ENCODE assay signal across 11 cellular contexts in the genomic region with DNA sequence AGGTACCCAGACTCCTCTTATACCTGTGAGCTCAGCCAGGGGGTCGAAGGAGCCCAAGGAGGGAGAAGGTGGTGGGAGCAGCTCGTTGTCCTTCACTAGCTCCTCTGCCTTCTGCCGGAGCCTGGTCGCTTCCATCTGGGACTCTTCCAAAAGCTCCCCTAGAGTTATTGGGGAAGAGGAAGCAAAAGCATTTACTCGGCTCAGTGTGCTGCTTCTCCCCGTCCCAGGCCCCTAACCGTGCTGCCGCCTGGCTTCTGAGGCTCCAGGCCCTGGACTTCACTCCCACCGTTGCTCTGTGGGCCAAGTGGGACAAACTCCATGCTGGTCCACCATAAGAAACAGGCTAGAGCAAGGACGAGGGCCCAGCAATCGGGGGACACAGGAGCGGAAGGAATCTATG. TPM values are rescaled to one million over a fixed set of nuclear protein-coding genes. Genes with fewer than 3 reads are reported as not detected.
A peak's percentile ranks its signal among the peaks of the same experiment; 100 is the strongest.
DNase-seq lines count a peak whose midpoint lies in the region; ATAC-seq and TF ChIP-seq lines count a peak whose summit lies in the region.
"Had no signal": no experiment of that assay in that cellular context is flagged by ENCODE, and none has a peak within 500 bp of the region (broad histone marks: within the 10 kb centered on the region; RNA-seq: fewer than 3 reads in every experiment).

No MANE protein-coding gene starts in this region.

- peak overlapping the region; percentile 66 for H3K4me2 ChIP-seq in smooth muscle cell

- no peaks in the 10 kb centered on the region; the same call in 1 of the 2 replicates for H3K27me3 Mint-ChIP-seq in HFFc6 (ENCODE audit: insufficient read depth)
- H3K27me3 Mint-ChIP-seq in activated CD8-positive, alpha-beta T cell treated with anti-CD3 and anti-CD28 coated beads, Interleukin-2, amount 10 ng/mL, durations not matched to agents 7 days and 5 days (ENCODE audit: low read depth) = no peaks in the 10 kb centered on the region

- peak overlapping the region; percentile 90 for H3K27ac Mint-ChIP-seq in HFFc6
- H3K27ac Mint-ChIP-seq in activated CD8-positive, alpha-beta T cell treated with anti-CD3 and anti-CD28 coated beads, Interleukin-2, amount 10 ng/mL, durations not matched to agents 7 days and 5 days = peak overlapping the region; percentile 35

- H3K9me3 ChIP-seq in smooth muscle cell (replicated peaks; ENCODE audit: low read depth) = no peaks in the 10 kb centered on the region

- peak overlapping the region; percentile 67 for H3K4me3 Mint-ChIP-seq in HFFc6
- no peak overlapping the region for H3K4me3 Mint-ChIP-seq in activated CD8-positive, alpha-beta T cell treated with anti-CD3 and anti-CD28 coated beads, Interleukin-2, amount 10 ng/mL, durations not matched to agents 7 days and 5 days

- CTCF ChIA-PET in activated CD8-positive, alpha-beta T cell treated with anti-CD3 and anti-CD28 coated beads, Interleukin-2, amount 10 ng/mL, durations not matched to agents 7 days and 5 days (lab: Charles Lee) = interaction anchor here (1.4 kb wide), 1 partner anchor 12 kb away, joined by 3 read pairs; no protein-coding TSS in a partner anchor

- H3K79me2 ChIP-seq in smooth muscle cell (ENCODE audit: low read depth) = peaks cover 50% of the 10 kb centered on the region

- no peak for ATAC-seq in activated CD8-positive, alpha-beta T cell treated with anti-CD3 and anti-CD28 coated beads, Interleukin-2, amount 10 ng/mL, durations not matched to agents 7 days and 5 days
- peak; percentile 5 for ATAC-seq in left ventricle myocardium superior
- ATAC-seq in HG02938 (IDR thresholded peaks at IDR 0.05; ENCODE audit: unreplicated experiment) = no peak

- peaks cover 85% of the 10 kb centered on the region for H3K4me1 Mint-ChIP-seq in HFFc6 (ENCODE audit: low read depth)
- peaks cover 61% of the 10 kb centered on the region for H3K4me1 Mint-ChIP-seq in activated CD8-positive, alpha-beta T cell treated with anti-CD3 and anti-CD28 coated beads, Interleukin-2, amount 10 ng/mL, durations not matched to agents 7 days and 5 days (ENCODE audit: low read depth)

- H3K9me3 Mint-ChIP-seq in HFFc6 = no peaks in the 10 kb centered on the region
- H3K9me3 Mint-ChIP-seq in activated CD8-positive, alpha-beta T cell treated with anti-CD3 and anti-CD28 coated beads, Interleukin-2, amount 10 ng/mL, durations not matched to agents 7 days and 5 days (ENCODE audit: insufficient read depth) = no peaks in the 10 kb centered on the region

- no peaks in the 10 kb centered on the region for H3F3A ChIP-seq in smooth muscle cell (ENCODE audit: low read depth)

- H3K4me3 ChIP-seq in smooth muscle cell = no peak overlapping the region

- TF ChIP-seq CTCF in HFFc6 (IDR thresholded peaks at IDR 0.05) = no peak
- no peak for TF ChIP-seq CTCF in smooth muscle cell (IDR thresholded peaks at IDR 0.05; ENCODE audit: borderline replicate concordance, insufficient read depth, poor library complexity, severe bottlenecking)

- DNase-seq in HFFc6 (no peak), left ventricle myocardium superior (no peak), smooth muscle cell (lab: John Stamatoyannopoulos, UW; ENCODE audit: unreplicated experiment) (no peak), NCI-H1930 (lab: John Stamatoyannopoulos, UW) (no peak), ureter (ENCODE audit: low spot score) (no peak)
- DNase-seq in activated CD8-positive, alpha-beta T cell treated with anti-CD3 and anti-CD28 coated beads, Interleukin-2, amount 10 ng/mL, durations not matched to agents 7 days and 5 days = no peak
- DNase-seq in activated effector memory CD4-positive, alpha-beta T cell treated with anti-CD3 and anti-CD28 coated beads, Interleukin-2, amount 50 U/mL, for 16 hours = no peak
- DNase-seq: cerebellar nuclear complex, NCI-H2171 treated with DMSO at 0.1 percent for 48 hours, WERI-Rb-1 had no signal

- 75% methylated on average over 12 of the region's 12 CpGs for WGBS in smooth muscle cell (ENCODE audit: low lambda C conversion rate)

- POLR2A ChIA-PET in activated CD8-positive, alpha-beta T cell treated with anti-CD3 and anti-CD28 coated beads, Interleukin-2, amount 10 ng/mL, durations not matched to agents 7 days and 5 days (lab: Charles Lee) = interaction anchor here (0.6 to 0.8 kb wide), 2 partner anchors 16 to 55 kb away, joined by 3 read pairs; no protein-coding TSS in a partner anchor

- H2AFZ ChIP-seq in smooth muscle cell (ENCODE audit: low read depth) = no peak overlapping the region

- H3K4me1 ChIP-seq in smooth muscle cell (ENCODE audit: low read depth) = peaks cover 3% of the 10 kb centered on the region

- peak overlapping the region; percentile 81 for H3K9ac ChIP-seq in smooth muscle cell (ENCODE audit: low read depth)

- H4K20me1 ChIP-seq in smooth muscle cell (ENCODE audit: low read depth) = peaks cover 59% of the 10 kb centered on the region

- H3K27ac ChIP-seq in smooth muscle cell (ENCODE audit: low read depth) = peak overlapping the region; percentile 95
- H3K27ac ChIP-seq: WERI-Rb-1 had no signal

- peaks cover 43% of the 10 kb centered on the region for H3K36me3 Mint-ChIP-seq in HFFc6 (ENCODE audit: low read depth)
- H3K36me3 Mint-ChIP-seq in activated CD8-positive, alpha-beta T cell treated with anti-CD3 and anti-CD28 coated beads, Interleukin-2, amount 10 ng/mL, durations not matched to agents 7 days and 5 days (ENCODE audit: low read depth) = peaks cover 69% of the 10 kb centered on the region

- no peaks in the 10 kb centered on the region for H3K27me3 ChIP-seq in smooth muscle cell (ENCODE audit: low read depth)

- peaks cover 6% of the 10 kb centered on the region for H3K36me3 ChIP-seq in smooth muscle cell (ENCODE audit: low read depth)

- intact Hi-C loops in left ventricle myocardium superior (cut with micrococcal nuclease) = no loop called here

RNA-seq across cellular contexts. Expression of gene TNIP1, which starts 17.2 kb away (rescaled TPM):
- 100 to 1,000 TPM in 1 of 6 experiments, 10 to 100 TPM in 5; 81.5 to 105 (median 89.5) TPM for total RNA-seq in HFFc6 (2021; fragmentation: NEBNext Ultra II Directional; extraction: Animal tissue kit (Norgen Biotek cat#: 25700))
- total RNA-seq in activated CD8-positive, alpha-beta T cell treated with anti-CD3 and anti-CD28 coated beads, Interleukin-2, amount 10 ng/mL, durations not matched to agents 7 days and 5 days = 100 to 1,000 TPM; 132 to 138 TPM
- total RNA-seq in left ventricle myocardium superior = 137 TPM
- total RNA-seq in smooth muscle cell = 45.7 and 51.4 TPM in 2 replicates
- polyA plus RNA-seq in smooth muscle cell = 64.4 and 73.7 TPM in 2 replicates
- total RNA-seq in ureter = 75.4 TPM

RNA-seq across cellular contexts. Expression of gene GPX3, which starts 43.2 kb away (rescaled TPM):
- total RNA-seq in HFFc6 (2021; fragmentation: NEBNext Ultra II Directional; extraction: Animal tissue kit (Norgen Biotek cat#: 25700)) = 1 to 10 TPM in 1 of 6 experiments, under 1 TPM in 5; 0.66 to 1.2 (median 0.77) TPM
- total RNA-seq in activated CD8-positive, alpha-beta T cell treated with anti-CD3 and anti-CD28 coated beads, Interleukin-2, amount 10 ng/mL, durations not matched to agents 7 days and 5 days = not detected
- total RNA-seq in left ventricle myocardium superior (537 TPM), smooth muscle cell (32.6 and 36.7 TPM in 2 replicates), ureter (160 TPM)
- 59.3 and 67.5 TPM in 2 replicates for polyA plus RNA-seq in smooth muscle cell

Comparison
In these comparisons a context has a peak if more than half of its experiments do, and no peak if none do; other contexts are left out.
1. RNA of gene GPX3, which starts 43.2 kb away (total RNA-seq): 537 TPM in left ventricle myocardium superior (single experiment), 160 TPM in ureter (single experiment) and 32.6 to 36.7 TPM in smooth muscle cell; 0.66 to 1.2 TPM in HFFc6 and not detected in activated CD8-positive, alpha-beta T cell treated with anti-CD3 and anti-CD28 coated beads, Interleukin-2, amount 10 ng/mL, durations not matched to agents 7 days and 5 days; every median in the first group is over 10 times any median in the second.